Comparison of ENCODE assay signal across 22 cellular contexts in the genomic region with DNA sequence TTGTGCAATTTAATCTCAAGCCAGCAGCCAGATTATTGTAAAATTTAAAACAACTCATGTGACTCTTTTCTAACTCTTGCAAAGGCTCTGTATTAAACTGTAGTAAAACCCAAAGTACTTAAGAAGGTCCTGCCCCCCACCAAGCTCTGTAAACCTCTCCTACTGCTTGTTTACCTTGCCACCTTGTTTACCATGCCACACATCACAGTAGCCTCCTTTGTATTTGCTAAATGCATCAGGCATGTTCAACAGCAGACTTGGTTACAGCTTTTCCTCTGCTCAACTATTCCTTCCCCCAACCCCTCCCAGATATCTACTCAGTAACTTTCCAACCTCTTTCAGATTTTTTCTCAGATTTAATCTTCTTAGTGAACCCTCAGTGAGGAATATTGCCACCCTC.
DNase-seq lines count a peak whose midpoint lies in the region; ATAC-seq, FAIRE-seq and TF ChIP-seq lines count a peak whose summit lies in the region.
"Had no signal": no experiment of that assay in that cellular context is flagged by ENCODE, and none has a peak within 500 bp of the region (broad histone marks: within the 10 kb centered on the region; RNA-seq: fewer than 3 reads in every experiment).

No MANE protein-coding gene starts in this region.

- FAIRE-seq in A549 (lab: Jason Lieb, UNC) (no peak), kidney (lab: Jason Lieb, UNC) (no peak)
- FAIRE-seq: GM19239, K562, RCC 7860 had no signal

- peak overlapping the region; percentile 37 for H3K4me2 ChIP-seq in A549

- TF ChIP-seq CTCF in A549 (IDR thresholded peaks at IDR 0.05) (no peak), body of pancreas (IDR thresholded peaks at IDR 0.05) (no peak), kidney (IDR thresholded peaks at IDR 0.05; ENCODE audit: borderline replicate concordance, extremely low read depth, insufficient read depth) (no peak)

- H3K4me1 ChIP-seq in A549 (peaks cover 19% of the 10 kb centered on the region), ACC112 (ENCODE audit: control insufficient read depth, insufficient read depth, low read length, unreplicated experiment) (peaks cover 27% of the 10 kb centered on the region), body of pancreas (no peaks in the 10 kb centered on the region), kidney (ENCODE audit: control insufficient read depth in 1 of 2, insufficient read depth in 1 of 2, low read depth in 1 of 2, low read length in 2 of 2) (no peaks in the 10 kb centered on the region)
- H3K4me1 ChIP-seq: HAP-1 had no signal

- no peaks in the 10 kb centered on the region; the same call in 1 of the 2 replicates for H3K36me3 ChIP-seq in ACC112 (ENCODE audit: insufficient read depth, low read length)
- no peaks in the 10 kb centered on the region for H3K36me3 ChIP-seq in body of pancreas (replicated peaks in 1 of 2; ENCODE audit: insufficient read depth in 1 of 2, low read depth in 2 of 2)
- no peaks in the 10 kb centered on the region for H3K36me3 ChIP-seq in kidney (ENCODE audit: control insufficient read depth in 1 of 2, insufficient read depth in 2 of 2, low read length in 2 of 2)
- H3K36me3 ChIP-seq: HAP-1 had no signal

- TF ChIP-seq RAD21 in A549 (conservative IDR thresholded peaks at IDR 0.05 in 1 of 2, IDR thresholded peaks at IDR 0.05 in 1 of 2): no peak; a peak in 1 of 5 replicates

- ATAC-seq in A549 (peak; percentile 80 to 83), GM19397 (IDR thresholded peaks at IDR 0.05; ENCODE audit: unreplicated experiment) (no peak), body of pancreas (no peak), left cardiac atrium (no peak)
- ATAC-seq: K562 had no signal

- H3K27ac ChIP-seq in A549 (peak overlapping the region; percentile 13 to 65), ACC112 (ENCODE audit: low read depth, low read length) (no peak overlapping the region; the same call in 1 of the 2 replicates), body of pancreas (no peak overlapping the region), kidney (ENCODE audit: low read depth in 2 of 2, low read length in 2 of 2) (no peak overlapping the region)
- H3K27ac ChIP-seq: C4-2B had no signal

- CTCF ChIA-PET in A549 (lab: Yijun Ruan, JAX): no interaction called here

- H3K9ac ChIP-seq in kidney (ENCODE audit: low read length in 2 of 2): no peak overlapping the region

- H3K27me3 ChIP-seq in ACC112 (ENCODE audit: insufficient read depth, low read length): no peaks in the 10 kb centered on the region
- H3K27me3 ChIP-seq in body of pancreas: no peaks in the 10 kb centered on the region

- H2AFZ ChIP-seq in ACC112 (ENCODE audit: low read length, unreplicated experiment): peak overlapping the region; percentile 48

- intact Hi-C loops in body of pancreas (cut with DNase I) (no loop called here), kidney (cut with DNase I) (no loop called here), left cardiac atrium (cut with DNase I) (no loop called here)

- no peaks in the 10 kb centered on the region for H3K79me2 ChIP-seq in ACC112 (ENCODE audit: control insufficient read depth, insufficient read depth, low read length, unreplicated experiment)

- H3K4me3 ChIP-seq in A549 (no peak overlapping the region), ACC112 (ENCODE audit: low read depth, low read length) (no peak overlapping the region), body of pancreas (no peak overlapping the region), kidney (ENCODE audit: low read length in 2 of 2) (no peak overlapping the region)
- H3K4me3 ChIP-seq: HAP-1, K562 had no signal

- TF ChIP-seq POLR2A in A549 (IDR thresholded peaks at IDR 0.05; ENCODE audit: low read length): no peak
- TF ChIP-seq POLR2A in body of pancreas (IDR thresholded peaks at IDR 0.05): no peak

- peak in 1 of 2 experiments; percentile 30; a peak in 1 of 5 replicates for TF ChIP-seq EP300 in A549 (IDR thresholded peaks at IDR 0.05)

- DNase-seq in A549 (ENCODE audit: low read depth in 1 of 2, low spot score in 1 of 2) (peak in 1 of 2 experiments; percentile 86), NCI-H69 (lab: John Stamatoyannopoulos, UW) (peak; percentile 48), iPS-NIHi11 (ENCODE audit: low spot score) (peak; percentile 25), body of pancreas (no peak), kidney (no peak), left cardiac atrium (no peak)
- DNase-seq: Calu3; CD8-positive, alpha-beta memory T cell; DMS79; MM.1S; NCI-H1048; NCI-H1436 treated with DMSO at 0.1 percent for 48 hours; NCI-H2029 treated with DMSO at 0.1 percent for 48 hours; NCI-H510A; NCI-H774 had no signal

- H3K9me3 ChIP-seq in A549 (peaks cover 4% of the 10 kb centered on the region; the same call in 2 of the 3 replicates), body of pancreas (no peaks in the 10 kb centered on the region), kidney (ENCODE audit: control insufficient read depth in 1 of 2, low read length in 2 of 2) (no peaks in the 10 kb centered on the region)
- H3K9me3 ChIP-seq: HAP-1 had no signal

- POLR2A ChIA-PET in A549 (lab: Yijun Ruan, JAX): no interaction called here

TF ChIP-seq in A549, 52 proteins besides CTCF, POLR2A, EP300 and RAD21:
- peak; percentile 78 for TF ChIP-seq GATA3 (IDR thresholded peaks at IDR 0.05; ENCODE audit: borderline replicate concordance)
- no peak for TF ChIP-seq HDAC2 (IDR thresholded peaks at IDR 0.05)

Comparison
In these comparisons a context has a peak if more than half of its experiments do, and no peak if none do; other contexts are left out.
1. ATAC-seq: peak in A549 (2 of 2); none in GM19397 (single experiment), body of pancreas (single experiment) and left cardiac atrium (0 of 2).
2. DNase-seq: peak in NCI-H69 (single experiment) and iPS-NIHi11 (single experiment); none in body of pancreas (0 of 4), kidney (single experiment) and left cardiac atrium (single experiment).
3. H3K27ac ChIP-seq: peak in A549 (2 of 2); none in ACC112 (single experiment), body of pancreas (0 of 4) and kidney (0 of 2).